1 cellular context compared by ENCODE assay signal in the genomic region with DNA sequence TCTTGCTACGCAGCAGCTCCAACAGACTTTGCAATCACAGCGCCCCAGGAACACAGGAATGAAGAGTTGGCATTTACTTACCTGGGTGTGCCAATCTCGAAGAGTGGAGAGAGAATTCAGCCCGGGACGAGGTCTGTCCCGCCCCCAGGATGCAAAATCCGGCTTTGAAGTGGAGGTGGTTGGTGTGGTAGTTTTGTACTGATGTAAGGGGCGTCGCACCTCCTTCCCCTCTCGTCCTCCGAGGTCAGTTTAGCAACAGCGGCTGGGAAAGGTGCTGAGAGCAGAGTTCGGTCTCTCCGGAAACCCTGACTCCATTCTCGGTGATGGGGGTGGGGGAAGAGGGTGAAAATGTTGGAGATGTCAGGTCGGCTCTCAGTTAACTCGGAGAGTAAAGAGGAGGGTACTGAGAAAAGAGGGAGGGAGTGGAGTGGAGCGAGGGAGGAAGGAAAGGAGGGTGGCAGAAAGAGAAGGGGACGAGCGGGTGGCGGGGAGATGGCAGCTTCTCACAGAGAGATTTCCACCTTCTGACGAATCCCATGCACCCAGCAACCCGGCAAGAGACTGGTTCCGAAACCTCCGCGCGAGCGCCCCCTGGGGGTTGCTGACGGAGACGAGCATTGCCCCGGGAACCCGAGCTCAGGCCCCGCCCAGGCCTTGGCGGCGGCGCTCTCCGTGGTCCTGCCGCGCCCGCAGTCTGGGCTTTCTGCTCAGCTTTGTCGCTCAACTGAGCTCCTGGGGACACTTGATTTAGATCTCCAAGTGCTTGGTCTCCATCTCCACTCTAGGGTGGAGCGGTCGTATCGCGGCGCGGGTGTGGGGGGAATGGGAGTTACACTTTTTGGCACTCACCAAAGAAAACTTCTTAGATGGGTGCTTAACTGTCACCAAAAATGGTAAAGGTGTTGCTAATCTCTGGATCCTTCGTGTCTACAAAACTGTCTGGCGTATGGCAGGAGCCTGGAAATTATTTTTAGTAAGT.
TF ChIP-seq lines count a peak whose summit lies in the region.

A gene (minus strand): TSS at position 529 of the 979 bp plus-strand sequence.

TF ChIP-seq in A549, 52 proteins besides CTCF, POLR2A, EP300 and RAD21 (continued from another document):
- TF ChIP-seq HOXB13 (CRISPR knock-in tag; IDR thresholded peaks at IDR 0.05; ENCODE audit: low read depth) (peak; percentile 66; the same call in 1 of the 2 replicates), JUNB (IDR thresholded peaks at IDR 0.05) (no peak), ZSCAN20 (CRISPR knock-in tag; IDR thresholded peaks at IDR 0.05) (0 out of 2 replicates have a peak, but pooled peaks have one; percentile 35), NFE2L2 (conservative IDR thresholded peaks at IDR 0.05; ENCODE audit: low read length) (no peak)
